In the genomic region with DNA sequence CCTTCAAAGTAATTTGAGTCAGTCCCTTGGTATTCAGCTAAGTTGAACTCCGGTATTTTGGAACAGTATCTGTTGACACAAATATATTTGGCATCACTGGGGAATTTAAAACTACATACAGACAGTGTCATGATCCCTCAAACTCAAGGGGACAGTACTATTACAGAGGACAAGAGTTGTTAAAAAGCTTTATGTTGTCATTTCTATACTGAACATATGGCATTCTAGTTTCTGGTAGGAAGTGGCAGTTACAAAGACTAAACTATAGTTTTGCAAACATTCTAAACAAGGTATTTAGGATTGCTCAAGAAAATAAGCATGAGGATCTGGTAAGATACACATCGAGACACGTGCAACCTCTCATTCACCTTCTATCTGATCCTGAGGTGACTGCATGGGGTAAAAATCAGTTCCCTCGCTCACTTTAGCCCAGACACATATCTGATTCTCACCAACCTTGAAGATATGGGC, we compare ENCODE assay signal across 21 cellular contexts. TPM values are rescaled to one million over a fixed set of nuclear protein-coding genes. Genes with fewer than 3 reads are reported as not detected.
A peak's percentile ranks its signal among the peaks of the same experiment; 100 is the strongest.
DNase-seq lines count a peak whose midpoint lies in the region; ATAC-seq, FAIRE-seq and TF ChIP-seq lines count a peak whose summit lies in the region.
"Had no signal": no experiment of that assay in that cellular context is flagged by ENCODE, and none has a peak within 500 bp of the region (broad histone marks: within the 10 kb centered on the region; RNA-seq: fewer than 3 reads in every experiment).

No MANE protein-coding gene starts in this region.

- TF ChIP-seq CTCF in astrocyte (IDR thresholded peaks at IDR 0.05; ENCODE audit: insufficient read depth, low read depth, low read length): no peak
- no peak for TF ChIP-seq CTCF in parathyroid adenoma (IDR thresholded peaks at IDR 0.05)

- no peak overlapping the region for H3K4me3 Mint-ChIP-seq in astrocyte (ENCODE audit: unreplicated experiment)
- H3K4me3 Mint-ChIP-seq: activated naive CD8-positive, alpha-beta T cell treated with anti-CD3 and anti-CD28 coated beads, Interleukin-2, amount 50 U/mL, for 24 hours; activated T-cell treated with anti-CD3 and anti-CD28 coated beads, Interleukin-2, amount 50 U/mL, for 4 hours had no signal

- no peaks in the 10 kb centered on the region for H3K4me1 Mint-ChIP-seq in astrocyte (ENCODE audit: low read depth, unreplicated experiment)
- H3K4me1 Mint-ChIP-seq: activated naive CD8-positive, alpha-beta T cell treated with anti-CD3 and anti-CD28 coated beads, Interleukin-2, amount 50 U/mL, for 24 hours had no signal

- ATAC-seq in GM18502 (IDR thresholded peaks at IDR 0.05; ENCODE audit: poor library complexity, unreplicated experiment): peak; percentile 67
- ATAC-seq in HG03103 (IDR thresholded peaks at IDR 0.05; ENCODE audit: low read depth, unreplicated experiment): peak; percentile 69
- no peak for ATAC-seq in HG03457 (IDR thresholded peaks at IDR 0.05; ENCODE audit: unreplicated experiment)
- ATAC-seq: activated naive CD8-positive, alpha-beta T cell treated with anti-CD3 and anti-CD28 coated beads, Interleukin-2, amount 50 U/mL, for 24 hours; activated T-cell treated with anti-CD3 and anti-CD28 coated beads, Interleukin-2, amount 50 U/mL, for 4 hours had no signal

- no peaks in the 10 kb centered on the region for H4K20me1 ChIP-seq in astrocyte (ENCODE audit: insufficient read depth, low read length)
- H4K20me1 ChIP-seq: BLaER1 had no signal

- no peak for FAIRE-seq in astrocyte (lab: Jason Lieb, UNC)

- H3K9me3 ChIP-seq in astrocyte (ENCODE audit: insufficient read depth, low read depth, low read length) (no peaks in the 10 kb centered on the region), parathyroid adenoma (ENCODE audit: control insufficient read depth, low read length) (no peaks in the 10 kb centered on the region)
- H3K9me3 ChIP-seq: BLaER1, SJSA1, vagina had no signal

- H3K4me2 ChIP-seq in astrocyte (ENCODE audit: low read length) (peak overlapping the region; percentile 9), parathyroid adenoma (ENCODE audit: low read length) (peak overlapping the region; percentile 75)
- H3K4me2 ChIP-seq: BLaER1, smooth muscle cell had no signal

- no peaks in the 10 kb centered on the region for H3K27me3 ChIP-seq in astrocyte (ENCODE audit: insufficient read depth, low read length)
- H3K27me3 ChIP-seq in parathyroid adenoma (ENCODE audit: control insufficient read depth, insufficient read depth, low read length): no peaks in the 10 kb centered on the region
- H3K27me3 ChIP-seq: BLaER1, SJSA1, vagina had no signal

- H3K4me1 ChIP-seq in astrocyte (ENCODE audit: insufficient read depth, low read length) (no peaks in the 10 kb centered on the region), parathyroid adenoma (peaks cover 14% of the 10 kb centered on the region)
- H3K4me1 ChIP-seq: BLaER1, SJSA1, vagina had no signal

- no peak overlapping the region for H3K4me3 ChIP-seq in astrocyte (ENCODE audit: insufficient read depth, low read depth, low read length)
- H3K4me3 ChIP-seq in parathyroid adenoma (ENCODE audit: low read depth, low read length): peak overlapping the region; percentile 41
- H3K4me3 ChIP-seq: BLaER1, SJSA1, smooth muscle cell, vagina had no signal

- H3K27ac Mint-ChIP-seq in astrocyte (ENCODE audit: unreplicated experiment): no peak overlapping the region
- H3K27ac Mint-ChIP-seq: activated naive CD8-positive, alpha-beta T cell treated with anti-CD3 and anti-CD28 coated beads, Interleukin-2, amount 50 U/mL, for 24 hours had no signal

- H3K36me3 Mint-ChIP-seq in astrocyte (ENCODE audit: low read depth, unreplicated experiment): no peaks in the 10 kb centered on the region

- H3K36me3 ChIP-seq in astrocyte (ENCODE audit: insufficient read depth, low read length) (no peaks in the 10 kb centered on the region), parathyroid adenoma (ENCODE audit: control insufficient read depth, insufficient read depth, low read length) (no peaks in the 10 kb centered on the region)
- H3K36me3 ChIP-seq: BLaER1, SJSA1, vagina had no signal

- H3K9ac ChIP-seq in astrocyte (ENCODE audit: low read length) (no peak overlapping the region), parathyroid adenoma (no peak overlapping the region)
- H3K9ac ChIP-seq: BLaER1 had no signal

- H3K27me3 Mint-ChIP-seq in astrocyte (ENCODE audit: low read depth, unreplicated experiment): no peaks in the 10 kb centered on the region
- H3K27me3 Mint-ChIP-seq: activated naive CD8-positive, alpha-beta T cell treated with anti-CD3 and anti-CD28 coated beads, Interleukin-2, amount 50 U/mL, for 24 hours had no signal

- H2AFZ ChIP-seq in astrocyte (ENCODE audit: low read depth, low read length) (no peak overlapping the region), parathyroid adenoma (peak overlapping the region; percentile 68)

- H3K27ac ChIP-seq in astrocyte (ENCODE audit: low read depth, low read length): no peak overlapping the region
- peak overlapping the region; percentile 75 for H3K27ac ChIP-seq in parathyroid adenoma
- H3K27ac ChIP-seq: BLaER1, SJSA1, vagina had no signal

- peaks cover 2% of the 10 kb centered on the region for H3K9me3 Mint-ChIP-seq in astrocyte (ENCODE audit: unreplicated experiment)
- H3K9me3 Mint-ChIP-seq: activated naive CD8-positive, alpha-beta T cell treated with anti-CD3 and anti-CD28 coated beads, Interleukin-2, amount 50 U/mL, for 24 hours; activated T-cell treated with anti-CD3 and anti-CD28 coated beads, Interleukin-2, amount 50 U/mL, for 4 hours had no signal

- no peaks in the 10 kb centered on the region for H3K79me2 ChIP-seq in astrocyte (ENCODE audit: insufficient read depth, low read length)
- H3K79me2 ChIP-seq in parathyroid adenoma: no peaks in the 10 kb centered on the region

- DNase-seq in astrocyte (ENCODE audit: low read depth) (peak; percentile 32), NCI-H2107 treated with DMSO at 0.1 percent for 48 hours (lab: John Stamatoyannopoulos, UW; ENCODE audit: unreplicated experiment) (no peak), KG1 (lab: John Stamatoyannopoulos, UW) (no peak)
- DNase-seq in stimulated activated CD8-positive, alpha-beta memory T cell treated with anti-CD3 and anti-CD28 coated beads, Interleukin-4, amount 100 ng/mL, for 48 hours: no peak
- DNase-seq: activated CD4-positive, alpha-beta T cell treated with anti-CD3 and anti-CD28 coated beads, Interleukin-2, amount 50 U/mL, for 4 hours; activated naive CD8-positive, alpha-beta T cell treated with anti-CD3 and anti-CD28 coated beads, Interleukin-2, amount 50 U/mL, for 24 hours; activated T-cell treated with anti-CD3 and anti-CD28 coated beads, Interleukin-2, amount 50 U/mL, for 4 hours; cerebellar nuclear complex; DMS53; head of caudate nucleus; NCI-H1105 treated with DMSO at 0.1 percent for 48 hours; NCI-H2227 treated with DMSO at 0.1 percent for 48 hours; stimulated activated naive CD4-positive, alpha-beta T cell treated with Interleukin-2 at 50 U/mL for 16 hours had no signal

RNA-seq across cellular contexts. Expression of a gene that starts 16.6 kb away (rescaled TPM):
- 26.2 and 35.2 TPM in 2 replicates for total RNA-seq in astrocyte
